ENCODE assay signal across 1 cellular context in genomic region chr9:111481885-111482636, GRCh38.
TF ChIP-seq lines count a peak whose summit lies in the region.

No MANE protein-coding gene starts in this region.

TF ChIP-seq in K562, 482 proteins besides CTCF, POLR2A, EP300 and RAD21 (continued from another document):
- TF ChIP-seq PKNOX1 (IDR thresholded peaks at IDR 0.05) (no peak), ZNF551 (CRISPR knock-in tag; IDR thresholded peaks at IDR 0.05) (no peak), ZBTB1 (CRISPR knock-in tag; IDR thresholded peaks at IDR 0.05; ENCODE audit: borderline replicate concordance, low read depth) (no peak), MYC (IDR thresholded peaks at IDR 0.05; ENCODE audit: low read depth, low read length) (peak; percentile 71), MYC (CRISPR knock-in tag; IDR thresholded peaks at IDR 0.05; ENCODE audit: borderline replicate concordance, low read depth) (no peak), SRSF7 (optimal IDR thresholded peaks at IDR 0.05; ENCODE audit: low read depth, low read length) (no peak), GMEB1 (CRISPR knock-in tag; IDR thresholded peaks at IDR 0.05) (no peak), MTF1 (CRISPR knock-in tag; IDR thresholded peaks at IDR 0.05; ENCODE audit: borderline replicate concordance) (no peak), PML (IDR thresholded peaks at IDR 0.05; ENCODE audit: low read length) (no peak), JUN (IDR thresholded peaks at IDR 0.05; ENCODE audit: borderline replicate concordance, low read depth, low read length) (peak; percentile 6; the same call in 1 of the 2 replicates), JUN (CRISPR knock-in tag; IDR thresholded peaks at IDR 0.05; ENCODE audit: borderline replicate concordance) (no peak), ASH1L (IDR thresholded peaks at IDR 0.05; ENCODE audit: borderline replicate concordance, low read depth, partially characterized antibody) (no peak), ATF3 (IDR thresholded peaks at IDR 0.05) (peak; percentile 6; the same call in 1 of the 2 replicates), ATF3 (CRISPR knock-in tag; conservative IDR thresholded peaks at IDR 0.05) (no peak), MEF2A (IDR thresholded peaks at IDR 0.05; ENCODE audit: control insufficient read depth, low read depth, low read length) (no peak), MIER1 (IDR thresholded peaks at IDR 0.05; ENCODE audit: low read depth) (no peak), SRSF9 (IDR thresholded peaks at IDR 0.05; ENCODE audit: borderline replicate concordance, low read depth, low read length) (no peak), NFXL1 (CRISPR knock-in tag; IDR thresholded peaks at IDR 0.05) (no peak), ZNF212 (CRISPR knock-in tag; IDR thresholded peaks at IDR 0.05) (no peak), DACH1 (IDR thresholded peaks at IDR 0.05; ENCODE audit: partially characterized antibody) (no peak), IFI16 (CRISPR knock-in tag; IDR thresholded peaks at IDR 0.05) (no peak), E2F6 (IDR thresholded peaks at IDR 0.05; ENCODE audit: borderline replicate concordance in 1 of 2, extremely low read depth in 1 of 2, insufficient read depth in 1 of 2, insufficient read length in 1 of 2, low read depth in 1 of 2, low read length in 1 of 2, poor library complexity in 1 of 2, severe bottlenecking in 1 of 2) (no peak), KLF16 (IDR thresholded peaks at IDR 0.05) (no peak), SRSF3 (IDR thresholded peaks at IDR 0.05; ENCODE audit: insufficient read depth, low read length) (no peak), FOXK2 (conservative IDR thresholded peaks at IDR 0.05 in 1 of 2, IDR thresholded peaks at IDR 0.05 in 1 of 2; ENCODE audit: low read depth in 2 of 2) (no peak), CREB1 (IDR thresholded peaks at IDR 0.05) (no peak), CREB1 (CRISPR knock-in tag; IDR thresholded peaks at IDR 0.05) (peak; percentile 24; the same call in 1 of the 2 replicates), RBM34 (IDR thresholded peaks at IDR 0.05; ENCODE audit: borderline replicate concordance, insufficient read depth, low read length) (no peak), NFATC3 (IDR thresholded peaks at IDR 0.05) (no peak), HDAC6 (IDR thresholded peaks at IDR 0.05; ENCODE audit: low read depth, low read length) (no peak), PREB (CRISPR knock-in tag; IDR thresholded peaks at IDR 0.05) (no peak), ZFP36 (IDR thresholded peaks at IDR 0.05; ENCODE audit: low read depth, low read length, partially characterized antibody) (no peak), TSC22D4 (tag; IDR thresholded peaks at IDR 0.05) (no peak), MGA (IDR thresholded peaks at IDR 0.05) (0 out of 2 replicates have a peak, but pooled peaks have one; percentile 37), BRF2 (IDR thresholded peaks at IDR 0.05; ENCODE audit: borderline replicate concordance, insufficient read depth, insufficient read length) (no peak), CGGBP1 (CRISPR knock-in tag; IDR thresholded peaks at IDR 0.05) (no peak), COPS2 (conservative IDR thresholded peaks at IDR 0.05) (no peak), ATF4 (CRISPR knock-in tag; IDR thresholded peaks at IDR 0.05) (no peak)
